Comparison of ENCODE assay signal across 15 cellular contexts in the genomic region with DNA sequence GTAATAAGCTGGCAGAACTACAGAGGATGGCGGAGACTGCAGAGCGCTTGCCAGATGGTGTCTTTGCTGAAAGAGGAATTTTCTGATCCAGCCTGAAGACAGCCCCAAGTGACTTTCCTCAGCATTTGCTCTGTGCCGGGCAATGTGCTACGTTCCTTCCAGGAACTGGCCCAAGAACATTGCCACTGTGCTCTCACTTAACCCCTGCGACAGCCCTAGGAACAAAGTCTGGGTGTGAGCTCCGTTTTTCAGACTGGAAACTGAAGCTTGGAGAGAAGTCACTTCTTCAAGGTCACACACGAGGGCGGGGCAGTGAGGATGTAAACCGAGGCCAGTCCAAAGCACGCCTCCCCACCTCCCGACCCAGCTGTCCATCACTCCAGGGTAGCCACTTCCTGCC. TPM values are rescaled to one million over a fixed set of nuclear protein-coding genes. Genes with fewer than 3 reads are reported as not detected.
A peak's percentile ranks its signal among the peaks of the same experiment; 100 is the strongest.
DNase-seq lines count a peak whose midpoint lies in the region; ATAC-seq, FAIRE-seq and TF ChIP-seq lines count a peak whose summit lies in the region.
"Had no signal": no experiment of that assay in that cellular context is flagged by ENCODE, and none has a peak within 500 bp of the region (broad histone marks: within the 10 kb centered on the region; RNA-seq: fewer than 3 reads in every experiment).

No MANE protein-coding gene starts in this region.

- H2AFZ ChIP-seq in K562 (ENCODE audit: low read depth, low read length) (no peak overlapping the region), mesenchymal stem cell (ENCODE audit: low read depth, low read length) (no peak overlapping the region)

- no peak for DNase-seq in K562 (ENCODE audit: extremely low read depth in 1 of 4, low spot score in 3 of 4)
- no peak for DNase-seq in mesenchymal stem cell
- DNase-seq in pons (ENCODE audit: low spot score), result peak; percentile 35
- no peak for DNase-seq in islet precursor cell
- DNase-seq in activated naive CD4-positive, alpha-beta T cell treated with anti-CD3 and anti-CD28 coated beads, Interleukin-2, amount 50 U/mL, for 72 hours (ENCODE audit: low spot score in 2 of 2), result no peak
- DNase-seq: CD8-positive, alpha-beta T cell; IMR-90; NCI-H69; Peyer's patch; SHP77 had no signal

- no peaks in the 10 kb centered on the region for H3K9me3 Mint-ChIP-seq in activated naive CD4-positive, alpha-beta T cell treated with anti-CD3 and anti-CD28 coated beads, Interleukin-2, amount 50 U/mL, for 72 hours
- H3K9me3 Mint-ChIP-seq: CD8-positive, alpha-beta T cell had no signal

- peaks cover 16% of the 10 kb centered on the region for H3F3A ChIP-seq in DOHH2 (ENCODE audit: control insufficient read depth, insufficient read depth)

- CTCF ChIA-PET in K562 (lab: Yijun Ruan, JAX; ENCODE audit: low intra/inter-chr PET ratio), result no interaction called here

- ATAC-seq in K562 (no peak), HG02588 (IDR thresholded peaks at IDR 0.05; ENCODE audit: unreplicated experiment) (no peak), HG03469 (IDR thresholded peaks at IDR 0.05; ENCODE audit: unreplicated experiment) (no peak)
- ATAC-seq in activated naive CD4-positive, alpha-beta T cell treated with anti-CD3 and anti-CD28 coated beads, Interleukin-2, amount 50 U/mL, for 72 hours, result no peak
- ATAC-seq: CD8-positive, alpha-beta T cell had no signal

- H3K23ac ChIP-seq in mesenchymal stem cell (ENCODE audit: low read length in 2 of 2), result no peak overlapping the region

- TF ChIP-seq POLR2A in K562 (conservative IDR thresholded peaks at IDR 0.05), result no peak

- H3K27me3 ChIP-seq in DOHH2 (ENCODE audit: control insufficient read depth, low read length), result no peaks in the 10 kb centered on the region
- peaks cover 28 to 82% of the 10 kb centered on the region in 2 experiments for H3K27me3 ChIP-seq in K562 (ENCODE audit: control insufficient read depth in 2 of 2, insufficient read depth in 2 of 2, low read length in 2 of 2)
- H3K27me3 ChIP-seq in mesenchymal stem cell (ENCODE audit: control insufficient read depth in 1 of 2, insufficient read depth in 1 of 2, low read length in 2 of 2), result peaks cover 73 to 94% of the 10 kb centered on the region in 2 experiments
- H3K27me3 ChIP-seq: Peyer's patch had no signal

- H3K4me1 ChIP-seq in DOHH2 (ENCODE audit: control insufficient read depth, low read length) (peaks cover 90% of the 10 kb centered on the region), K562 (replicated peaks in 1 of 2; ENCODE audit: control insufficient read depth in 2 of 2, insufficient read depth in 2 of 2, low read length in 2 of 2) (no peaks in the 10 kb centered on the region), mesenchymal stem cell (ENCODE audit: control insufficient read depth, insufficient read depth, low read depth, low read length) (peaks cover 3% of the 10 kb centered on the region)
- H3K4me1 ChIP-seq: Peyer's patch had no signal

- H3K27ac Mint-ChIP-seq in activated naive CD4-positive, alpha-beta T cell treated with anti-CD3 and anti-CD28 coated beads, Interleukin-2, amount 50 U/mL, for 72 hours, result no peak overlapping the region
- H3K27ac Mint-ChIP-seq: CD8-positive, alpha-beta T cell had no signal

- BruUV-seq in K562 (replicated peaks; lab: Mats Ljungman, UMichigan), result no TSS peak

- H4K8ac ChIP-seq in mesenchymal stem cell (ENCODE audit: low read length), result no peak overlapping the region

- TF ChIP-seq CTCF in DOHH2 (IDR thresholded peaks at IDR 0.05; ENCODE audit: low read depth, low read length, poor library complexity, severe bottlenecking) (no peak), K562 (IDR thresholded peaks at IDR 0.05 in 2 of 3, conservative IDR thresholded peaks at IDR 0.05 in 1 of 3; ENCODE audit: insufficient read depth in 2 of 3, low read depth in 1 of 3, low read length in 3 of 3) (no peak)

- no peak overlapping the region for H3K14ac ChIP-seq in mesenchymal stem cell (ENCODE audit: low read length in 2 of 2)

- no peaks in the 10 kb centered on the region for H3K9me2 ChIP-seq in DOHH2 (replicated peaks; ENCODE audit: control insufficient read depth, low read length)

- no peaks in the 10 kb centered on the region for H3K79me1 ChIP-seq in mesenchymal stem cell (replicated peaks; ENCODE audit: low read length, poor library complexity, severe bottlenecking)

- H3K9ac ChIP-seq in K562 (ENCODE audit: insufficient read depth in 1 of 2, low read depth in 2 of 2, low read length in 2 of 2) (no peak overlapping the region), mesenchymal stem cell (ENCODE audit: low read length) (peak overlapping the region; percentile 29)

- no peaks in the 10 kb centered on the region for H3K36me3 Mint-ChIP-seq in activated naive CD4-positive, alpha-beta T cell treated with anti-CD3 and anti-CD28 coated beads, Interleukin-2, amount 50 U/mL, for 72 hours
- H3K36me3 Mint-ChIP-seq: CD8-positive, alpha-beta T cell had no signal

- no peaks in the 10 kb centered on the region for H4K20me1 ChIP-seq in DOHH2 (ENCODE audit: control insufficient read depth, insufficient read depth, low read depth, low read length)
- H4K20me1 ChIP-seq in K562 (replicated peaks; ENCODE audit: control insufficient read depth, insufficient read depth, low read length), result 0 out of 2 replicates have a peak, but pooled peaks cover 3% of the 10 kb centered on the region

- no peak overlapping the region for H3K18ac ChIP-seq in mesenchymal stem cell (ENCODE audit: low read depth in 1 of 2, low read length in 2 of 2)

- H2BK15ac ChIP-seq in mesenchymal stem cell (ENCODE audit: low read depth, poor library complexity, severe bottlenecking), result no peak overlapping the region

- no peaks in the 10 kb centered on the region for H3K9me1 ChIP-seq in K562 (ENCODE audit: control insufficient read depth, insufficient read depth, low read length)

- in situ Hi-C loops in K562 (cut with MboI), result no loop called here

- intact Hi-C loops in K562 (cut with micrococcal nuclease), result no loop called here

- H4K91ac ChIP-seq in mesenchymal stem cell (ENCODE audit: low read length), result no peak overlapping the region

- no peak overlapping the region for H3K27ac ChIP-seq in DOHH2 (ENCODE audit: low read depth, low read length)
- no peak overlapping the region for H3K27ac ChIP-seq in K562 (ENCODE audit: extremely low read depth, low read depth, low read length)
- no peak overlapping the region for H3K27ac ChIP-seq in mesenchymal stem cell (ENCODE audit: low read length, poor library complexity, severe bottlenecking)
- H3K27ac ChIP-seq: Peyer's patch had no signal

- FAIRE-seq in K562 (lab: Jason Lieb, UNC), result no peak

- H2AK5ac ChIP-seq in mesenchymal stem cell (ENCODE audit: low read length, severe bottlenecking), result no peak overlapping the region

- H3K36me3 ChIP-seq in DOHH2 (ENCODE audit: control insufficient read depth, low read length), result no peaks in the 10 kb centered on the region
- no peaks in the 10 kb centered on the region for H3K36me3 ChIP-seq in K562 (ENCODE audit: control insufficient read depth, insufficient read depth, low read length)
- no peaks in the 10 kb centered on the region for H3K36me3 ChIP-seq in mesenchymal stem cell (ENCODE audit: control insufficient read depth in 1 of 2, insufficient read depth in 2 of 2, low read depth in 1 of 2, low read length in 2 of 2)
- H3K36me3 ChIP-seq: HAP-1, Peyer's patch had no signal

- H3K79me2 ChIP-seq in DOHH2 (ENCODE audit: control insufficient read depth, low read length) (peaks cover 7% of the 10 kb centered on the region; the same call in 1 of the 2 replicates), K562 (ENCODE audit: control insufficient read depth, insufficient read depth, low read length) (no peaks in the 10 kb centered on the region)

- TF ChIP-seq RAD21 in K562 (CRISPR knock-in tag; conservative IDR thresholded peaks at IDR 0.05 in 1 of 2, IDR thresholded peaks at IDR 0.05 in 1 of 2), result no peak

- H3K9me3 ChIP-seq in DOHH2 (ENCODE audit: control insufficient read depth, insufficient read depth, low read length) (no peaks in the 10 kb centered on the region), K562 (replicated peaks; ENCODE audit: control insufficient read depth, insufficient read depth, low read depth, low read length) (no peaks in the 10 kb centered on the region), mesenchymal stem cell (ENCODE audit: control insufficient read depth, low read length) (no peaks in the 10 kb centered on the region)
- H3K9me3 ChIP-seq: HAP-1, Peyer's patch had no signal

- H2BK5ac ChIP-seq in mesenchymal stem cell (ENCODE audit: low read depth, low read length, poor library complexity, severe bottlenecking), result no peak overlapping the region

- POLR2A ChIA-PET in K562 (lab: Yijun Ruan, JAX), result no interaction called here

- no peak overlapping the region for H2BK120ac ChIP-seq in mesenchymal stem cell (ENCODE audit: low read depth, low read length)

- TF ChIP-seq EP300 in K562 (IDR thresholded peaks at IDR 0.05; ENCODE audit: low read length), result no peak

- WGBS in K562 (ENCODE audit: insufficient coverage, low coverage, missing lambda C conversion rate), result 2% methylated on average over 11 of the region's 11 CpGs
- WGBS in mesenchymal stem cell, result 72% methylated on average over 11 of the region's 11 CpGs

- no peak overlapping the region for H2BK12ac ChIP-seq in mesenchymal stem cell (ENCODE audit: low read length in 2 of 2)

- H3K4ac ChIP-seq in mesenchymal stem cell (ENCODE audit: low read depth in 1 of 2, low read length in 2 of 2), result no peak overlapping the region

- peak overlapping the region; percentile 59 for H3K4me2 ChIP-seq in DOHH2 (ENCODE audit: low read length)
- no peak overlapping the region for H3K4me2 ChIP-seq in K562 (ENCODE audit: insufficient read depth, low read length)
- H3K4me2 ChIP-seq in mesenchymal stem cell (ENCODE audit: low read length, poor library complexity, severe bottlenecking), result no peak overlapping the region

- H3K4me3 ChIP-seq in DOHH2 (ENCODE audit: low read length), result peak overlapping the region; percentile 52
- no peak overlapping the region for H3K4me3 ChIP-seq in K562
- H3K4me3 ChIP-seq in mesenchymal stem cell (ENCODE audit: insufficient read depth in 1 of 2, low read depth in 1 of 2, low read length in 2 of 2), result peak overlapping the region in 1 of 2 experiments; percentile 51
- H3K4me3 ChIP-seq: HAP-1, Peyer's patch had no signal

RNA-seq across cellular contexts. Expression of gene BMP7, which starts 22.2 kb away (rescaled TPM):
- not detected in 2 replicates for total RNA-seq in K562 (2011; cell fraction: chromatin; rRNA removed; ENCODE audit: low replicate concordance)
- not detected in 2 replicates for total RNA-seq in K562 (2011; cell fraction: nucleolus; rRNA removed)
- not detected in 2 replicates for total RNA-seq in K562 (2011; cell fraction: nucleoplasm; rRNA removed)
- not detected in 2 replicates for total RNA-seq in K562 (2014; rRNA removed)
- not detected in 2 replicates for total RNA-seq in K562 (2014; rRNA removed; fragmentation: Illumina TruSeq; extraction: Trizol)
- total RNA-seq in K562 (2015; rRNA removed; fragmentation: Illumina TruSeq; extraction: Trizol), result not detected in 2 replicates
- 0.13 and 0.18 TPM in 2 replicates for total RNA-seq in K562 (2021)
- polyA plus RNA-seq in K562 (2011; rRNA removed), result not detected in 2 replicates
- polyA plus RNA-seq in K562 (2011; cell fraction: cytosol; rRNA removed), result not detected in 2 replicates
- polyA plus RNA-seq in K562 (2011; cell fraction: nucleus; rRNA removed), result not detected in 2 replicates
- 0.07 and 0.15 TPM in 2 replicates for polyA plus RNA-seq in K562 (2012)
- not detected in 2 replicates for polyA plus RNA-seq in K562 (2014; fragmentation: Illumina TruSeq; extraction: Trizol)
- polyA plus RNA-seq in K562 (2014; fragmentation: Nextera tagmentation; extraction: Ambion mirVana), result not detected
- not detected in 2 replicates for polyA plus RNA-seq in K562 (2014; rRNA removed)
- polyA minus RNA-seq in K562 (2011; rRNA and poly(A)+ RNA removed), result not detected in 2 replicates
- polyA minus RNA-seq in K562 (2011; cell fraction: cytosol; rRNA and poly(A)+ RNA removed), result not detected in 2 replicates
- polyA minus RNA-seq in K562 (2011; cell fraction: nucleus; rRNA and poly(A)+ RNA removed), result not detected in 2 replicates
- 0.46 TPM for polyA plus RNA-seq in mesenchymal stem cell (2013, experiment 1 of 2)
- polyA plus RNA-seq in mesenchymal stem cell (2013, experiment 2 of 2), result 0.37 TPM
- not detected for total RNA-seq in activated naive CD4-positive, alpha-beta T cell treated with anti-CD3 and anti-CD28 coated beads, Interleukin-2, amount 50 U/mL, for 72 hours
- total RNA-seq: CD8-positive, alpha-beta T cell; IMR-90 had no signal
- polyA plus RNA-seq: BJ, IMR-90 had no signal

RNA-seq across cellular contexts. Expression of gene SPO11, which starts 40.9 kb away (rescaled TPM):
- not detected in 2 replicates for total RNA-seq in K562 (2011; cell fraction: chromatin; rRNA removed; ENCODE audit: low replicate concordance)
- not detected in 2 replicates for total RNA-seq in K562 (2011; cell fraction: nucleolus; rRNA removed)
- not detected in 2 replicates for total RNA-seq in K562 (2011; cell fraction: nucleoplasm; rRNA removed)
- not detected in 2 replicates for total RNA-seq in K562 (2014; rRNA removed)
- not detected in 2 replicates for total RNA-seq in K562 (2014; rRNA removed; fragmentation: Illumina TruSeq; extraction: Trizol)
- not detected in 2 replicates for total RNA-seq in K562 (2015; rRNA removed; fragmentation: Illumina TruSeq; extraction: Trizol)
- total RNA-seq in K562 (2021), result not detected in 2 replicates
- polyA plus RNA-seq in K562 (2011; rRNA removed), result not detected in 2 replicates
- polyA plus RNA-seq in K562 (2011; cell fraction: cytosol; rRNA removed), result not detected in 2 replicates
- not detected in 2 replicates for polyA plus RNA-seq in K562 (2011; cell fraction: nucleus; rRNA removed)
- polyA plus RNA-seq in K562 (2012), result not detected in 2 replicates
- polyA plus RNA-seq in K562 (2014; fragmentation: Illumina TruSeq; extraction: Trizol), result not detected in 2 replicates
- not detected for polyA plus RNA-seq in K562 (2014; fragmentation: Nextera tagmentation; extraction: Ambion mirVana)
- polyA plus RNA-seq in K562 (2014; rRNA removed), result not detected in 2 replicates
- not detected in 2 replicates for polyA minus RNA-seq in K562 (2011; rRNA and poly(A)+ RNA removed)
- not detected in 2 replicates for polyA minus RNA-seq in K562 (2011; cell fraction: cytosol; rRNA and poly(A)+ RNA removed)
- polyA minus RNA-seq in K562 (2011; cell fraction: nucleus; rRNA and poly(A)+ RNA removed), result not detected in 2 replicates
- not detected for polyA plus RNA-seq in mesenchymal stem cell (2013, experiment 1 of 2)
- not detected for polyA plus RNA-seq in mesenchymal stem cell (2013, experiment 2 of 2)
- total RNA-seq in activated naive CD4-positive, alpha-beta T cell treated with anti-CD3 and anti-CD28 coated beads, Interleukin-2, amount 50 U/mL, for 72 hours, result not detected
- total RNA-seq: CD8-positive, alpha-beta T cell; IMR-90; Peyer's patch had no signal
- polyA plus RNA-seq: BJ, IMR-90 had no signal
